31 cellular contexts compared by ENCODE assay signal in genomic region chr17:72749119-72749572, GRCh38.
"Had no signal": no experiment of that assay in that cellular context is flagged by ENCODE, and none has a peak within 500 bp of the region (broad histone marks: within the 10 kb centered on the region; RNA-seq: fewer than 3 reads in every experiment).

No MANE protein-coding gene starts in this region.

- H3K9me3 Mint-ChIP-seq: central memory CD8-positive, alpha-beta T cell; natural killer cell treated with Interleukin-12 subunit alpha and Interleukin-12 subunit beta and Interleukin-15 and Interleukin-18, amount 100 ng/mL, for 72 hours; stimulated activated naive B cell treated with anti-CD40 and anti-IgM and Interleukin-4, amounts not matched to agents 10 μg/mL and 1 μg/mL and 100 μg/mL, for 72 hours had no signal

- H3K4me3 Mint-ChIP-seq: activated naive CD8-positive, alpha-beta T cell; central memory CD8-positive, alpha-beta T cell; natural killer cell treated with Interleukin-12 subunit alpha and Interleukin-12 subunit beta and Interleukin-15 and Interleukin-18, amount 100 ng/mL, for 72 hours; stimulated activated naive B cell treated with anti-CD40 and anti-IgM and Interleukin-4, amounts not matched to agents 10 μg/mL and 1 μg/mL and 100 μg/mL, for 72 hours had no signal

- H3K9me3 ChIP-seq: esophagus squamous epithelium, heart right ventricle, lower lobe of right lung, neutrophil, stomach, thyroid gland, upper lobe of right lung had no signal

- H3K4me1 Mint-ChIP-seq: central memory CD8-positive, alpha-beta T cell; stimulated activated naive B cell treated with anti-CD40 and anti-IgM and Interleukin-4, amounts not matched to agents 10 μg/mL and 1 μg/mL and 100 μg/mL, for 72 hours had no signal

- H3K27ac Mint-ChIP-seq: activated naive CD8-positive, alpha-beta T cell; natural killer cell treated with Interleukin-12 subunit alpha and Interleukin-12 subunit beta and Interleukin-15 and Interleukin-18, amount 100 ng/mL, for 72 hours; progenitor cell of endocrine pancreas; stimulated activated naive B cell treated with anti-CD40 and anti-IgM and Interleukin-4, amounts not matched to agents 10 μg/mL and 1 μg/mL and 100 μg/mL, for 72 hours had no signal

- H3K27me3 Mint-ChIP-seq: activated naive CD8-positive, alpha-beta T cell; central memory CD8-positive, alpha-beta T cell; natural killer cell treated with Interleukin-12 subunit alpha and Interleukin-12 subunit beta and Interleukin-15 and Interleukin-18, amount 100 ng/mL, for 72 hours; stimulated activated naive B cell treated with anti-CD40 and anti-IgM and Interleukin-4, amounts not matched to agents 10 μg/mL and 1 μg/mL and 100 μg/mL, for 72 hours had no signal

- H3K4me1 ChIP-seq: esophagus squamous epithelium, lower lobe of right lung, stomach, thyroid gland, upper lobe of right lung had no signal

- ATAC-seq: heart right ventricle; lower lobe of right lung; natural killer cell treated with Interleukin-12 subunit alpha and Interleukin-12 subunit beta and Interleukin-15 and Interleukin-18, amount 100 ng/mL, for 72 hours; stimulated activated naive B cell treated with anti-CD40 and anti-IgM and Interleukin-4, amounts not matched to agents 10 μg/mL and 1 μg/mL and 100 μg/mL, for 72 hours; upper lobe of right lung had no signal

- H3K36me3 Mint-ChIP-seq: natural killer cell treated with Interleukin-12 subunit alpha and Interleukin-12 subunit beta and Interleukin-15 and Interleukin-18, amount 100 ng/mL, for 72 hours had no signal

- H3K27me3 ChIP-seq: esophagus squamous epithelium, heart right ventricle, neutrophil, stomach, thyroid gland, upper lobe of right lung had no signal

- H3K4me3 ChIP-seq: esophagus squamous epithelium, heart right ventricle, lower lobe of right lung, stomach, thyroid gland, upper lobe of right lung had no signal

- H3K27ac ChIP-seq: epithelial cell of prostate, esophagus squamous epithelium, heart right ventricle, lower lobe of right lung, neutrophil, stomach, thyroid gland, upper lobe of right lung, VCaP had no signal

- H3K36me3 ChIP-seq: esophagus squamous epithelium, heart right ventricle, lower lobe of right lung, stomach, thyroid gland, upper lobe of right lung had no signal

- DNase-seq: activated CD4-positive, alpha-beta T cell treated with anti-CD3 and anti-CD28 coated beads for 48 hours; activated CD4-positive, alpha-beta T cell treated with anti-CD3 and anti-CD28 coated beads, Interleukin-2, amount 50 U/mL, for 48 hours; activated CD8-positive, alpha-beta memory T cell treated with anti-CD3 and anti-CD28 coated beads for 24 hours; activated effector memory CD4-positive, alpha-beta T cell treated with Interleukin-2 at 50 U/mL for 16 hours; activated naive CD4-positive, alpha-beta T cell treated with Interleukin-2 at 50 U/mL for 16 hours; anterior cingulate cortex; dermis blood vessel endothelial cell; effector CD4-positive, alpha-beta T cell; esophagus squamous epithelium; foreskin melanocyte; heart right ventricle; lower lobe of right lung; mesenchymal stem cell; retina; stimulated activated CD4-positive, alpha-beta T cell treated with anti-CD3 and anti-CD28 coated beads, Interleukin-15, amount 100 ng/mL, for 24 hours; stimulated activated CD4-positive, alpha-beta T cell treated with anti-CD3 and anti-CD28 coated beads, Interleukin-2, amount 100 ng/mL, for 24 hours; stimulated activated naive B cell treated with anti-CD40 and anti-IgM and Interleukin-4, amounts not matched to agents 10 μg/mL and 1 μg/mL and 100 μg/mL, for 72 hours; stomach; T-helper 9 cell; thyroid gland; upper lobe of right lung had no signal

- FAIRE-seq: bronchial epithelial cell, islet of Langerhans, TTC549 had no signal
